In genomic region chr3:151431940-151432339, GRCh38 we compare ENCODE assay signal across 15 cellular contexts. TPM values are rescaled to one million over a fixed set of nuclear protein-coding genes. Genes with fewer than 3 reads are reported as not detected.
A peak's percentile ranks its signal among the peaks of the same experiment; 100 is the strongest.
DNase-seq lines count a peak whose midpoint lies in the region; ATAC-seq and TF ChIP-seq lines count a peak whose summit lies in the region.
"Had no signal": no experiment of that assay in that cellular context is flagged by ENCODE, and none has a peak within 500 bp of the region (broad histone marks: within the 10 kb centered on the region; RNA-seq: fewer than 3 reads in every experiment).

No MANE protein-coding gene starts in this region.

- no peaks in the 10 kb centered on the region for H3K36me3 Mint-ChIP-seq in activated T-helper 2 cell treated with anti-CD3 and anti-CD28 coated beads, Interferon-gamma antibody, Interleukin-2, Interleukin-4, amounts not matched to agents 10 μg/mL and 5 μg/mL and 100 μg/mL, durations not matched to agents 14 hours and 24 hours and 36 hours (ENCODE audit: low read depth)

- H3K4me1 ChIP-seq in mesendoderm (ENCODE audit: control insufficient read depth, low read depth, low read length), result no peaks in the 10 kb centered on the region
- H3K4me1 ChIP-seq: lower lobe of right lung, SJCRH30 had no signal

- H3K4me1 Mint-ChIP-seq in activated T-helper 2 cell treated with anti-CD3 and anti-CD28 coated beads, Interferon-gamma antibody, Interleukin-2, Interleukin-4, amounts not matched to agents 10 μg/mL and 5 μg/mL and 100 μg/mL, durations not matched to agents 14 hours and 24 hours and 36 hours (ENCODE audit: low read depth), result peaks cover 3% of the 10 kb centered on the region
- H3K4me1 Mint-ChIP-seq: stimulated activated naive CD8-positive, alpha-beta T cell treated with anti-CD3 and anti-CD28 coated beads, Interleukin-15, amount 100 ng/mL, for 72 hours had no signal

- no peaks in the 10 kb centered on the region for H3K27me3 ChIP-seq in brain microvascular endothelial cell (replicated peaks)
- H3K27me3 ChIP-seq in mesendoderm (ENCODE audit: insufficient read depth, low read length, poor library complexity), result no peaks in the 10 kb centered on the region
- H3K27me3 ChIP-seq: MG63, SJCRH30 had no signal

- H3K27me3 Mint-ChIP-seq in activated T-helper 2 cell treated with anti-CD3 and anti-CD28 coated beads, Interferon-gamma antibody, Interleukin-2, Interleukin-4, amounts not matched to agents 10 μg/mL and 5 μg/mL and 100 μg/mL, durations not matched to agents 14 hours and 24 hours and 36 hours (ENCODE audit: low read depth), result no peaks in the 10 kb centered on the region
- H3K27me3 Mint-ChIP-seq: stimulated activated naive CD8-positive, alpha-beta T cell treated with anti-CD3 and anti-CD28 coated beads, Interleukin-15, amount 100 ng/mL, for 72 hours had no signal

- H3K23ac ChIP-seq in mesendoderm (ENCODE audit: low read length), result no peak overlapping the region

- no peak overlapping the region for H3K56ac ChIP-seq in mesendoderm (ENCODE audit: low read length)

- no peaks in the 10 kb centered on the region for H3K36me3 ChIP-seq in brain microvascular endothelial cell (replicated peaks)
- no peaks in the 10 kb centered on the region for H3K36me3 ChIP-seq in mesendoderm (ENCODE audit: control insufficient read depth, insufficient read depth, low read length)
- H3K36me3 ChIP-seq: lower lobe of right lung, MG63, SJCRH30 had no signal

- no peak overlapping the region for H3K27ac Mint-ChIP-seq in activated T-helper 2 cell treated with anti-CD3 and anti-CD28 coated beads, Interferon-gamma antibody, Interleukin-2, Interleukin-4, amounts not matched to agents 10 μg/mL and 5 μg/mL and 100 μg/mL, durations not matched to agents 14 hours and 24 hours and 36 hours
- H3K27ac Mint-ChIP-seq: stimulated activated naive CD8-positive, alpha-beta T cell treated with anti-CD3 and anti-CD28 coated beads, Interleukin-15, amount 100 ng/mL, for 72 hours had no signal

- ATAC-seq in GM18502 (IDR thresholded peaks at IDR 0.05; ENCODE audit: poor library complexity, unreplicated experiment) (peak; percentile 53), GM18498 (IDR thresholded peaks at IDR 0.05; ENCODE audit: unreplicated experiment) (no peak)
- ATAC-seq: lower lobe of right lung; stimulated activated naive CD8-positive, alpha-beta T cell treated with anti-CD3 and anti-CD28 coated beads, Interleukin-15, amount 100 ng/mL, for 72 hours had no signal

- H3K4ac ChIP-seq in mesendoderm (ENCODE audit: low read depth, low read length), result no peak overlapping the region

- no peak overlapping the region for H4K8ac ChIP-seq in mesendoderm (ENCODE audit: low read depth, low read length)

- H2BK5ac ChIP-seq in mesendoderm (ENCODE audit: low read length), result no peak overlapping the region

- no peak overlapping the region for H3K4me3 Mint-ChIP-seq in activated T-helper 2 cell treated with anti-CD3 and anti-CD28 coated beads, Interferon-gamma antibody, Interleukin-2, Interleukin-4, amounts not matched to agents 10 μg/mL and 5 μg/mL and 100 μg/mL, durations not matched to agents 14 hours and 24 hours and 36 hours (ENCODE audit: low read depth)
- H3K4me3 Mint-ChIP-seq: stimulated activated naive CD8-positive, alpha-beta T cell treated with anti-CD3 and anti-CD28 coated beads, Interleukin-15, amount 100 ng/mL, for 72 hours had no signal

- no peak for TF ChIP-seq CTCF in brain microvascular endothelial cell (IDR thresholded peaks at IDR 0.05; ENCODE audit: low read depth, low read length, missing control alignments)

- no peak overlapping the region for H3K18ac ChIP-seq in mesendoderm (ENCODE audit: low read length)

- in situ Hi-C loops in brain microvascular endothelial cell (cut with HindIII; ENCODE audit: low pct_ligation_motif_present, low sequenced_read_pairs), result loop anchor here (25.0 kb wide), 1 partner anchor 230 kb away; no protein-coding TSS in a partner anchor
- in situ Hi-C loops in ACHN (cut with HindIII; ENCODE audit: low pct_ligation_motif_present, low pct_unique_long_range_greater_than_20kb, low sequenced_read_pairs), result no loop called here

- DNase-seq in NCI-H226, result peak; percentile 88
- peak; percentile 91 for DNase-seq in brain microvascular endothelial cell
- DNase-seq in mesendoderm, result peak; percentile 26
- no peak for DNase-seq in stimulated activated CD4-positive, alpha-beta T cell treated with anti-CD3 and anti-CD28 coated beads, Interleukin-2, amount 100 ng/mL, for 24 hours
- DNase-seq in activated T-helper 2 cell treated with anti-CD3 and anti-CD28 coated beads, Interferon-gamma antibody, Interleukin-2, Interleukin-4, amounts not matched to agents 10 μg/mL and 5 μg/mL and 100 μg/mL, durations not matched to agents 14 hours and 24 hours and 36 hours (ENCODE audit: low spot score), result no peak
- no peak for DNase-seq in ACHN
- DNase-seq: activated CD4-positive, alpha-beta T cell treated with anti-CD3 and anti-CD28 coated beads for 48 hours; lower lobe of right lung; MG63; NCI-H345; SJCRH30; stimulated activated naive CD8-positive, alpha-beta T cell treated with anti-CD3 and anti-CD28 coated beads, Interleukin-15, amount 100 ng/mL, for 72 hours had no signal

- no peak overlapping the region for H3K4me2 ChIP-seq in mesendoderm (ENCODE audit: low read length)

- H4K5ac ChIP-seq in mesendoderm (ENCODE audit: low read length), result no peak overlapping the region

- H2BK15ac ChIP-seq in mesendoderm (replicated peaks; ENCODE audit: low read depth), result no peak overlapping the region

- no peak overlapping the region for H2AK5ac ChIP-seq in mesendoderm (ENCODE audit: low read length)

- H3K4me3 ChIP-seq in brain microvascular endothelial cell (ENCODE audit: low read depth, low read length) (no peak overlapping the region), mesendoderm (ENCODE audit: low read length) (no peak overlapping the region)
- H3K4me3 ChIP-seq: lower lobe of right lung, MG63, SJCRH30 had no signal

- H3K79me2 ChIP-seq in mesendoderm (ENCODE audit: control insufficient read depth, insufficient read depth, low read length), result no peaks in the 10 kb centered on the region

- no CpG with 5 or more reads among the region's 3 CpGs for WGBS in mesendoderm (ENCODE audit: extremely low coverage, insufficient coverage, low lambda C conversion rate)

- H2BK120ac ChIP-seq in mesendoderm (ENCODE audit: low read depth, low read length), result no peak overlapping the region

- peak overlapping the region; percentile 14 for H3K27ac ChIP-seq in brain microvascular endothelial cell
- no peak overlapping the region for H3K27ac ChIP-seq in mesendoderm (ENCODE audit: low read depth, low read length)
- H3K27ac ChIP-seq: lower lobe of right lung, SJCRH30 had no signal

- intact Hi-C loops in activated T-helper 2 cell treated with anti-CD3 and anti-CD28 coated beads, Interferon-gamma antibody, Interleukin-2, Interleukin-4, amounts not matched to agents 10 μg/mL and 5 μg/mL and 100 μg/mL, durations not matched to agents 14 hours and 24 hours and 36 hours (cut with micrococcal nuclease), result no loop called here

- H3K9me3 Mint-ChIP-seq in activated T-helper 2 cell treated with anti-CD3 and anti-CD28 coated beads, Interferon-gamma antibody, Interleukin-2, Interleukin-4, amounts not matched to agents 10 μg/mL and 5 μg/mL and 100 μg/mL, durations not matched to agents 14 hours and 24 hours and 36 hours, result no peaks in the 10 kb centered on the region

- no peaks in the 10 kb centered on the region for H3K79me1 ChIP-seq in mesendoderm (ENCODE audit: low read length)

- no peak overlapping the region for H3K9ac ChIP-seq in mesendoderm (ENCODE audit: low read length)

RNA-seq across cellular contexts. Expression of gene IGSF10, which starts 28.9 kb away (rescaled TPM):
- 0.74 TPM for polyA plus RNA-seq in mesendoderm (2013, experiment 1 of 2)
- 0.62 TPM for polyA plus RNA-seq in mesendoderm (2013, experiment 2 of 2)
- total RNA-seq in activated T-helper 2 cell treated with anti-CD3 and anti-CD28 coated beads, Interferon-gamma antibody, Interleukin-2, Interleukin-4, amounts not matched to agents 10 μg/mL and 5 μg/mL and 100 μg/mL, durations not matched to agents 14 hours and 24 hours and 36 hours, result not detected in 2 replicates
- total RNA-seq: SJCRH30 had no signal

RNA-seq across cellular contexts. Expression of gene P2RY12, which starts 47.4 kb away (rescaled TPM):
- polyA plus RNA-seq in mesendoderm (2013, experiment 1 of 2), result not detected
- not detected for polyA plus RNA-seq in mesendoderm (2013, experiment 2 of 2)
- not detected in 2 replicates for total RNA-seq in activated T-helper 2 cell treated with anti-CD3 and anti-CD28 coated beads, Interferon-gamma antibody, Interleukin-2, Interleukin-4, amounts not matched to agents 10 μg/mL and 5 μg/mL and 100 μg/mL, durations not matched to agents 14 hours and 24 hours and 36 hours
- total RNA-seq: osteocyte, SJCRH30 had no signal

Comparison
In these comparisons a context has a peak if more than half of its experiments do, and no peak if none do; other contexts are left out.
1. DNase-seq: peak in NCI-H226 (single experiment), brain microvascular endothelial cell (single experiment) and mesendoderm (single experiment); none in stimulated activated CD4-positive, alpha-beta T cell treated with anti-CD3 and anti-CD28 coated beads, Interleukin-2, amount 100 ng/mL, for 24 hours (0 of 2), activated T-helper 2 cell treated with anti-CD3 and anti-CD28 coated beads, Interferon-gamma antibody, Interleukin-2, Interleukin-4, amounts not matched to agents 10 μg/mL and 5 μg/mL and 100 μg/mL, durations not matched to agents 14 hours and 24 hours and 36 hours (single experiment) and ACHN (single experiment).